8 cellular contexts compared by ENCODE assay signal in the genomic region with DNA sequence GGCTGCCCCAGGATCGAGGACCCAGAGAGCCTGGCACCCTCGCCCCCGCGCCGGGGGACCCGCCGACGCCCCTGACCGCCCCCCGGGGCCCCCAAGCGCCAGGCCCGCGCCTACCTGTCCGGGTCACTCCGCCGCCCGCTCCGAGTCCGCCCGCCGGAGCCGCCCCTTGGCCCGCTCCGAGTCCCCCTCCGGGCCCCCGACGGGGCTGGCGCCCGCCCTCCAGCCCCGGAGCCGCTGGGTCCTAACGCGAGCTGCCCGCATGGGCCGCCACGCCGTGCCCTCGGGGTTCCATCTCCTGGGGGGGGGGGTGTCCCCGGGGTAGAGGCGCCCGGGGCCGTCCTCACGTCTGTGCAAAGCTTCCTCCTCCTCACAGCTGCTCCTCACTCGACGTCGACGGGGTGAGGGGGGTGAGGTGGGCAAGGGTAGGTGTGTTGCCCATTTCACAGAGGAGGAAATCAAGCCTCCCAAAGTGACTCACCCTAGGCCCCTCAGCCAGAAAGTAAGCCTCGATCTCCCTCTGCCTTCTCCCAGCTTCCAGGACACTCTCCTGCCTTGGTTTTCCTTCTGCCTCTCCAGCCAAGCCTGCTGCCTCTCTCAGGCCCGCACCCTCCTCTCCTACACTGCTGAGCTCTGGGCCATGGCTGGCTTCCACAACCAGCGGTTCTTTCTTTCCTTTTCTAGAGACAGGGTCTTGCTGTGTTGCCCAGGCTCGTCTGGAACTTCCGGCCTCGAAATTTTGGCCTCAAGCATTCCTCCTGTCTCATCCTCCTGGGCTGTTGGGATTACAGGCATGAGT. TPM values are rescaled to one million over a fixed set of nuclear protein-coding genes. Genes with fewer than 3 reads are reported as not detected.
DNase-seq lines count a peak whose midpoint lies in the region; ATAC-seq and TF ChIP-seq lines count a peak whose summit lies in the region.

A gene with protein sequence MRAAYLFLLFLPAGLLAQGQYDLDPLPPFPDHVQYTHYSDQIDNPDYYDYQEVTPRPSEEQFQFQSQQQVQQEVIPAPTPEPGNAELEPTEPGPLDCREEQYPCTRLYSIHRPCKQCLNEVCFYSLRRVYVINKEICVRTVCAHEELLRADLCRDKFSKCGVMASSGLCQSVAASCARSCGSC (minus strand): TSS at position 148 of the 796 bp plus-strand sequence. CDS start 2,347 bp downstream, outside the sequence.

- peak within 1 kb of the TSS; percentile 95 for H3K4me3 ChIP-seq in mesendoderm (ENCODE audit: low read length)
- peak within 1 kb of the TSS; percentile 38 to 76 for H3K4me3 ChIP-seq in uterus

- H3K23ac ChIP-seq in mesendoderm (ENCODE audit: low read length), result no peak within 1 kb of the TSS

- no peak within 1 kb of the TSS for H4K5ac ChIP-seq in mesendoderm (ENCODE audit: low read length)

- H3K27me3 ChIP-seq in mesendoderm (ENCODE audit: insufficient read depth, low read length, poor library complexity) (no peaks in the 10 kb centered on the region), uterus (no peaks in the 10 kb centered on the region)

- peak within 1 kb of the TSS; percentile 92 for H3K56ac ChIP-seq in mesendoderm (ENCODE audit: low read length)

- H2AK5ac ChIP-seq in mesendoderm (ENCODE audit: low read length), result no peak within 1 kb of the TSS

- H4K8ac ChIP-seq in mesendoderm (ENCODE audit: low read depth, low read length), result peak within 1 kb of the TSS; percentile 16

- H3K4ac ChIP-seq in mesendoderm (ENCODE audit: low read depth, low read length), result peak within 1 kb of the TSS; percentile 95

- H2BK15ac ChIP-seq in mesendoderm (replicated peaks; ENCODE audit: low read depth), result peak within 1 kb of the TSS; percentile 21

- H3K9me3 ChIP-seq in uterus, result no peaks in the 10 kb centered on the region

- peak in 1 of 2 donors; percentile 40 for TF ChIP-seq POLR2A in uterus (IDR thresholded peaks at IDR 0.05)

- peaks cover 10% of the 10 kb centered on the region for H3K79me2 ChIP-seq in mesendoderm (ENCODE audit: control insufficient read depth, insufficient read depth, low read length)

- H2BK5ac ChIP-seq in mesendoderm (ENCODE audit: low read length), result no peak within 1 kb of the TSS

- peak within 1 kb of the TSS; percentile 90 for H3K9ac ChIP-seq in mesendoderm (ENCODE audit: low read length)

- H2BK120ac ChIP-seq in mesendoderm (ENCODE audit: low read depth, low read length), result no peak within 1 kb of the TSS

- H3K4me2 ChIP-seq in mesendoderm (ENCODE audit: low read length), result peak within 1 kb of the TSS; percentile 79

- H3K36me3 ChIP-seq in mesendoderm (ENCODE audit: control insufficient read depth, insufficient read depth, low read length) (no peaks in the 10 kb centered on the region), uterus (no peaks in the 10 kb centered on the region)

- intact Hi-C loops in uterus (cut with DNase I; ENCODE audit: low total_unique reads), result no loop called here

- peaks cover 10% of the 10 kb centered on the region for H3K79me1 ChIP-seq in mesendoderm (ENCODE audit: low read length)

- no CpG with 5 or more reads among the region's 53 CpGs for WGBS in mesendoderm (ENCODE audit: extremely low coverage, insufficient coverage, low lambda C conversion rate)

- no peak for TF ChIP-seq CTCF in uterus (IDR thresholded peaks at IDR 0.05)

- H3K18ac ChIP-seq in mesendoderm (ENCODE audit: low read length), result peak within 1 kb of the TSS; percentile 11

- no peak for ATAC-seq in HG03039 (IDR thresholded peaks at IDR 0.05; ENCODE audit: unreplicated experiment)
- ATAC-seq in HG02938 (IDR thresholded peaks at IDR 0.05; ENCODE audit: unreplicated experiment), result no peak

- H3K4me1 ChIP-seq in mesendoderm (ENCODE audit: control insufficient read depth, low read depth, low read length) (peaks cover 2% of the 10 kb centered on the region), uterus (no peaks in the 10 kb centered on the region)

- H3K27ac ChIP-seq in mesendoderm (ENCODE audit: low read depth, low read length), result peak within 1 kb of the TSS; percentile 21
- peak within 1 kb of the TSS; percentile 87 to 96 for H3K27ac ChIP-seq in uterus

- DNase-seq in stimulated activated CD4-positive, alpha-beta T cell treated with anti-CD3 and anti-CD28 coated beads, Interleukin-15, amount 100 ng/mL, for 24 hours, result peak; percentile 13
- no peak for DNase-seq in stimulated activated CD4-positive, alpha-beta T cell treated with anti-CD3 and anti-CD28 coated beads, Interleukin-2, amount 100 ng/mL, for 48 hours
- no peak for DNase-seq in cerebellum (ENCODE audit: low spot score)
- DNase-seq in mesendoderm, result peak; percentile 59
- DNase-seq in uterus, result peak in 1 of 2 donors; percentile 62
- DNase-seq in SHP77 (lab: John Stamatoyannopoulos, UW), result no peak

RNA-seq across cellular contexts. Expression of the gene that starts here (rescaled TPM):
- total RNA-seq in cerebellum, result 17.7 TPM
- polyA plus RNA-seq in mesendoderm (2013, experiment 1 of 2), result 137 TPM
- polyA plus RNA-seq in mesendoderm (2013, experiment 2 of 2), result 141 TPM
- 10 to 100 TPM; 22.3 to 70.3 (median 44.6) TPM for total RNA-seq in uterus

Comparison
In these comparisons a context has a peak if more than half of its experiments do, and no peak if none do; other contexts are left out.
1. DNase-seq: peak in stimulated activated CD4-positive, alpha-beta T cell treated with anti-CD3 and anti-CD28 coated beads, Interleukin-15, amount 100 ng/mL, for 24 hours (single experiment) and mesendoderm (single experiment); none in stimulated activated CD4-positive, alpha-beta T cell treated with anti-CD3 and anti-CD28 coated beads, Interleukin-2, amount 100 ng/mL, for 48 hours (0 of 2), cerebellum (single experiment) and SHP77 (0 of 2).